21 cellular contexts compared by ENCODE assay signal in the genomic region with DNA sequence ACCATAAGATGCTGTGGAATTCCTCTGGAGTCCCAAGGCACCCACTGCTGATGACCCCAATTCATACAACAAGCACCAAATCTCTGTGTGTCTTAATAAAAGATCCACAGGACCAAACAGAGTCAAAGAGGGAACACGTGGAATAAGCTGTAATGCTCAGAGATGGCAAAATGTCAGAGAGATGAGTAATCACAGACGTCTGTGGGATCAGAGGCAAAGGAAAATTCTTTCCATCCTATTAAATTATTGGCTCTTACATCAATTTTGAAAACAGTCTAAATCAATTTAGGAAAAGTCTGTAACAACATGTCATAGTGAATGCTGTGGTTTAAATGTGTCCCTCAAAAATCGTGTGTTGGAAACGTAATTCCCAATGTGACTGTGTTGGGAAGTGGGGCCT. TPM values are rescaled to one million over a fixed set of nuclear protein-coding genes. Genes with fewer than 3 reads are reported as not detected.
DNase-seq lines count a peak whose midpoint lies in the region; ATAC-seq and TF ChIP-seq lines count a peak whose summit lies in the region.
"Had no signal": no experiment of that assay in that cellular context is flagged by ENCODE, and none has a peak within 500 bp of the region (broad histone marks: within the 10 kb centered on the region; RNA-seq: fewer than 3 reads in every experiment).

No MANE protein-coding gene starts in this region.

- H3K27ac ChIP-seq in mesenchymal stem cell (ENCODE audit: low read length, poor library complexity, severe bottlenecking): no peak overlapping the region
- H3K27ac ChIP-seq: neural progenitor cell, right lobe of liver, SJSA1 had no signal

- H3K9me3 ChIP-seq in mesenchymal stem cell (ENCODE audit: control insufficient read depth, low read length): no peaks in the 10 kb centered on the region
- H3K9me3 ChIP-seq: BE2C, right lobe of liver, SJSA1 had no signal

- H2BK5ac ChIP-seq in mesenchymal stem cell (ENCODE audit: low read depth, low read length, poor library complexity, severe bottlenecking): no peak overlapping the region

- no peak overlapping the region for H3K4me2 ChIP-seq in mesenchymal stem cell (ENCODE audit: low read length, poor library complexity, severe bottlenecking)
- H3K4me2 ChIP-seq: neural progenitor cell had no signal

- H3K23ac ChIP-seq in mesenchymal stem cell (ENCODE audit: low read length in 2 of 2): no peak overlapping the region

- ATAC-seq in GM19035 (IDR thresholded peaks at IDR 0.05; ENCODE audit: unreplicated experiment): no peak
- ATAC-seq: GM12878, right lobe of liver had no signal

- DNase-seq in AG09309 (ENCODE audit: low read depth) (peak; percentile 77), HT1080 (ENCODE audit: low read depth) (peak; percentile 26), cardiac fibroblast (ENCODE audit: low read depth in 2 of 2) (peak; percentile 54 to 68), mesenchymal stem cell (peak; percentile 19), SKM-1 (lab: John Stamatoyannopoulos, UW; ENCODE audit: unreplicated experiment) (no peak), cardiac septum (ENCODE audit: low spot score) (no peak), T-helper 2 cell (no peak)
- DNase-seq: activated CD4-positive, alpha-beta T cell treated with anti-CD3 and anti-CD28 coated beads, Interleukin-2, amount 50 U/mL, for 1 hour; activated T-cell treated with anti-CD3 and anti-CD28 coated beads, Interleukin-2, amount 50 U/mL, for 24 hours; BE2C; DND-41; foreskin melanocyte; H9; KG1; right lobe of liver had no signal

- H3K27me3 ChIP-seq in mesenchymal stem cell (ENCODE audit: control insufficient read depth in 1 of 2, insufficient read depth in 1 of 2, low read length in 2 of 2): no peaks in the 10 kb centered on the region
- H3K27me3 ChIP-seq: BE2C, neural progenitor cell, right lobe of liver, SJSA1 had no signal

- H2AK5ac ChIP-seq in mesenchymal stem cell (ENCODE audit: low read length, severe bottlenecking): no peak overlapping the region

- H2AFZ ChIP-seq in mesenchymal stem cell (ENCODE audit: low read depth, low read length): no peak overlapping the region
- H2AFZ ChIP-seq: neural progenitor cell had no signal

- no peaks in the 10 kb centered on the region for H3K79me1 ChIP-seq in mesenchymal stem cell (replicated peaks; ENCODE audit: low read length, poor library complexity, severe bottlenecking)

- no peak overlapping the region for H2BK15ac ChIP-seq in mesenchymal stem cell (ENCODE audit: low read depth, poor library complexity, severe bottlenecking)

- TF ChIP-seq CTCF in AG09309 (IDR thresholded peaks at IDR 0.05; ENCODE audit: control insufficient read depth, insufficient read depth, low read depth, low read length, missing control alignments): no peak
- no peak for TF ChIP-seq CTCF in cardiac fibroblast (IDR thresholded peaks at IDR 0.05; ENCODE audit: low read depth, low read length)

- H3K18ac ChIP-seq in mesenchymal stem cell (ENCODE audit: low read depth in 1 of 2, low read length in 2 of 2): no peak overlapping the region

- intact Hi-C loops in cardiac septum (cut with DNase I): no loop called here

- H3K4me1 ChIP-seq in mesenchymal stem cell (ENCODE audit: control insufficient read depth, insufficient read depth, low read depth, low read length): no peaks in the 10 kb centered on the region
- H3K4me1 ChIP-seq: BE2C, neural progenitor cell, right lobe of liver, SJSA1 had no signal

- H3K14ac ChIP-seq in mesenchymal stem cell (ENCODE audit: low read length in 2 of 2): no peak overlapping the region

- H4K8ac ChIP-seq in mesenchymal stem cell (ENCODE audit: low read length): no peak overlapping the region

- H2BK120ac ChIP-seq in mesenchymal stem cell (ENCODE audit: low read depth, low read length): no peak overlapping the region

- H4K91ac ChIP-seq in mesenchymal stem cell (ENCODE audit: low read length): no peak overlapping the region

- WGBS in mesenchymal stem cell: 95% methylated on average over 2 of the region's 4 CpGs

- H2BK12ac ChIP-seq in mesenchymal stem cell (ENCODE audit: low read length in 2 of 2): no peak overlapping the region

- no peaks in the 10 kb centered on the region for H3K36me3 ChIP-seq in mesenchymal stem cell (ENCODE audit: control insufficient read depth in 1 of 2, insufficient read depth in 2 of 2, low read depth in 1 of 2, low read length in 2 of 2)
- H3K36me3 ChIP-seq: BE2C, neural progenitor cell, right lobe of liver, SJSA1 had no signal

- H3K4me3 ChIP-seq in AG09309 (ENCODE audit: control insufficient read depth, low read depth, low read length) (no peak overlapping the region), cardiac fibroblast (replicated peaks in 1 of 2; ENCODE audit: low read depth in 2 of 2, low read length in 2 of 2) (no peak overlapping the region), mesenchymal stem cell (ENCODE audit: insufficient read depth in 1 of 2, low read depth in 1 of 2, low read length in 2 of 2) (no peak overlapping the region)
- H3K4me3 ChIP-seq: GM12878, neural progenitor cell, right lobe of liver, SJSA1 had no signal

- H3K9ac ChIP-seq in mesenchymal stem cell (ENCODE audit: low read length): peak overlapping the region; percentile 22
- H3K9ac ChIP-seq: neural progenitor cell had no signal

- H3K4ac ChIP-seq in mesenchymal stem cell (ENCODE audit: low read depth in 1 of 2, low read length in 2 of 2): no peak overlapping the region

RNA-seq across cellular contexts. Expression of a gene that starts 17.5 kb away (rescaled TPM):
- total RNA-seq in HT1080 (2014; rRNA removed; shearing (Covaris generic)): 3.8 and 5.0 TPM in 2 replicates
- polyA plus RNA-seq in HT1080 (2015; cell fraction: cytosol; rRNA removed): 0.17 and 0.23 TPM in 2 replicates
- 0.43 and 0.77 TPM in 2 replicates for polyA plus RNA-seq in HT1080 (2015; cell fraction: nucleus; rRNA removed)
- polyA plus RNA-seq in mesenchymal stem cell (2013, experiment 1 of 2): 0.48 TPM
- 0.53 TPM for polyA plus RNA-seq in mesenchymal stem cell (2013, experiment 2 of 2)
- 0.22 TPM for total RNA-seq in cardiac septum
- total RNA-seq: dermis microvascular lymphatic vessel endothelial cell, NCI-H460 had no signal

Comparison
In these comparisons a context has a peak if more than half of its experiments do, and no peak if none do; other contexts are left out.
1. DNase-seq: peak in AG09309 (single experiment), HT1080 (single experiment), cardiac fibroblast (2 of 2) and mesenchymal stem cell (single experiment); none in SKM-1 (single experiment), cardiac septum (single experiment) and T-helper 2 cell (0 of 5).